Comparison of ENCODE assay signal across 2 cellular contexts in the genomic region with DNA sequence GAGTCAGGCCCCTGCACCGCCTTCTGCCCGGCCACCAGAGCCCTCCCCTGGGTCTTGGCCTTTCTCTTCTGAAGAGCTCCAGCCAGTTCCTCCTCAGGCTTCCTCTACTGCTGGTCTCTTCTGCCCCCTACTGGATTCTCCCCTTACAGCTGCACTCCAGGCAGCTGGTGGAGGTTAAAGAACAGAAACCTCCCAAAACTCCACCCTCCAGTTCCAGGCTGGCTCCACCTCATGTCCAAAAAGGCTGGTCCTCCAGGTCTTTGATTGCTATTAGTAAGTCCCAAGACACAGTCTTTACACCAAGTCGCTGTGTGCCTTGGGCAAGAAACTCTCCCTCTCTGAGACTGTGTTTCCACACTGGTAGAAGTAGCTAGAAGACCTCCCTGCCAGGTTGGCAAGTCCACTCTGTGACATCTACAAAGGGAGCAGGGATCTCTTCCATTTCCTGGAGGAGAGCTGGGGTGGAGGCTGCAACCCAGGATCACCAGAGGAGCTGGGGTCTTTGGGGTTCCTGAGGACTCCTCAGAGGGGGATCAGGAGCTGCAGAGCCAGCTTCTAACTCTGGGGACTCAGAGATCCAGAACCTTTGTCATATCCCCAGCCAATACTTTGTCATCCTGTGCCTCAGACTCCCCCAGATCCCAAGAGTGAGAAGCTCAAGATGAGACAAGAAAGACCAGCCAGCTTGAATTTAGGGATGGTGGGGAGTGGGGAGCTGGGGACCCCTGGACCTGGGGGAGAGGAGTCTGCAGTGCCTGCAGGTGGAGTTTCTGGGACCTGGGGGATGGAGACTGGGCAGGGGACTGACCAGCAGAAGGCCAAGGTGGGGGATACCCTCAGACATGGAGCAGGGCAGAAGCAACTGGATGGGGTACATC.
TF ChIP-seq lines count a peak whose summit lies in the region.

No MANE protein-coding gene starts in this region.

TF ChIP-seq in GM23338, 12 proteins besides CTCF, POLR2A, EP300 and RAD21 (continued from another document):
- TF ChIP-seq, protein P1, sequence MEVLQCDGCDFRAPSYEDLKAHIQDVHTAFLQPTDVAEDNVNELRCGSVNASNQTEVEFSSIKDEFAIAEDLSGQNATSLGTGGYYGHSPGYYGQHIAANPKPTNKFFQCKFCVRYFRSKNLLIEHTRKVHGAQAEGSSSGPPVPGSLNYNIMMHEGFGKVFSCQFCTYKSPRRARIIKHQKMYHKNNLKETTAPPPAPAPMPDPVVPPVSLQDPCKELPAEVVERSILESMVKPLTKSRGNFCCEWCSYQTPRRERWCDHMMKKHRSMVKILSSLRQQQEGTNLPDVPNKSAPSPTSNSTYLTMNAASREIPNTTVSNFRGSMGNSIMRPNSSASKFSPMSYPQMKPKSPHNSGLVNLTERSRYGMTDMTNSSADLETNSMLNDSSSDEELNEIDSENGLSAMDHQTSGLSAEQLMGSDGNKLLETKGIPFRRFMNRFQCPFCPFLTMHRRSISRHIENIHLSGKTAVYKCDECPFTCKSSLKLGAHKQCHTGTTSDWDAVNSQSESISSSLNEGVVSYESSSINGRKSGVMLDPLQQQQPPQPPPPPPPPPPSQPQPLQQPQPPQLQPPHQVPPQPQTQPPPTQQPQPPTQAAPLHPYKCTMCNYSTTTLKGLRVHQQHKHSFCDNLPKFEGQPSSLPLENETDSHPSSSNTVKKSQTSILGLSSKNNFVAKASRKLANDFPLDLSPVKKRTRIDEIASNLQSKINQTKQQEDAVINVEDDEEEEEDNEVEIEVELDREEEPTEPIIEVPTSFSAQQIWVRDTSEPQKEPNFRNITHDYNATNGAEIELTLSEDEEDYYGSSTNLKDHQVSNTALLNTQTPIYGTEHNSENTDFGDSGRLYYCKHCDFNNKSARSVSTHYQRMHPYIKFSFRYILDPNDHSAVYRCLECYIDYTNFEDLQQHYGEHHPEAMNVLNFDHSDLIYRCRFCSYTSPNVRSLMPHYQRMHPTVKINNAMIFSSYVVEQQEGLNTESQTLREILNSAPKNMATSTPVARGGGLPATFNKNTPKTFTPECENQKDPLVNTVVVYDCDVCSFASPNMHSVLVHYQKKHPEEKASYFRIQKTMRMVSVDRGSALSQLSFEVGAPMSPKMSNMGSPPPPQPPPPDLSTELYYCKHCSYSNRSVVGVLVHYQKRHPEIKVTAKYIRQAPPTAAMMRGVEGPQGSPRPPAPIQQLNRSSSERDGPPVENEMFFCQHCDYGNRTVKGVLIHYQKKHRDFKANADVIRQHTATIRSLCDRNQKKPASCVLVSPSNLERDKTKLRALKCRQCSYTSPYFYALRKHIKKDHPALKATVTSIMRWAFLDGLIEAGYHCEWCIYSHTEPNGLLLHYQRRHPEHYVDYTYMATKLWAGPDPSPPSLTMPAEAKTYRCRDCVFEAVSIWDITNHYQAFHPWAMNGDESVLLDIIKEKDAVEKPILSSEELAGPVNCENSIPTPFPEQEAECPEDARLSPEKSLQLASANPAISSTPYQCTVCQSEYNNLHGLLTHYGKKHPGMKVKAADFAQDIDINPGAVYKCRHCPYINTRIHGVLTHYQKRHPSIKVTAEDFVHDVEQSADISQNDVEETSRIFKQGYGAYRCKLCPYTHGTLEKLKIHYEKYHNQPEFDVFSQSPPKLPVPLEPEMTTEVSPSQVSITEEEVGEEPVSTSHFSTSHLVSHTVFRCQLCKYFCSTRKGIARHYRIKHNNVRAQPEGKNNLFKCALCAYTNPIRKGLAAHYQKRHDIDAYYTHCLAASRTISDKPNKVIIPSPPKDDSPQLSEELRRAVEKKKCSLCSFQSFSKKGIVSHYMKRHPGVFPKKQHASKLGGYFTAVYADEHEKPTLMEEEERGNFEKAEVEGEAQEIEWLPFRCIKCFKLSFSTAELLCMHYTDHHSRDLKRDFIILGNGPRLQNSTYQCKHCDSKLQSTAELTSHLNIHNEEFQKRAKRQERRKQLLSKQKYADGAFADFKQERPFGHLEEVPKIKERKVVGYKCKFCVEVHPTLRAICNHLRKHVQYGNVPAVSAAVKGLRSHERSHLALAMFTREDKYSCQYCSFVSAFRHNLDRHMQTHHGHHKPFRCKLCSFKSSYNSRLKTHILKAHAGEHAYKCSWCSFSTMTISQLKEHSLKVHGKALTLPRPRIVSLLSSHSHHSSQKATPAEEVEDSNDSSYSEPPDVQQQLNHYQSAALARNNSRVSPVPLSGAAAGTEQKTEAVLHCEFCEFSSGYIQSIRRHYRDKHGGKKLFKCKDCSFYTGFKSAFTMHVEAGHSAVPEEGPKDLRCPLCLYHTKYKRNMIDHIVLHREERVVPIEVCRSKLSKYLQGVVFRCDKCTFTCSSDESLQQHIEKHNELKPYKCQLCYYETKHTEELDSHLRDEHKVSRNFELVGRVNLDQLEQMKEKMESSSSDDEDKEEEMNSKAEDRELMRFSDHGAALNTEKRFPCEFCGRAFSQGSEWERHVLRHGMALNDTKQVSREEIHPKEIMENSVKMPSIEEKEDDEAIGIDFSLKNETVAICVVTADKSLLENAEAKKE (CRISPR knock-in tag; IDR thresholded peaks at IDR 0.05), result 0 out of 2 replicates have a peak, but pooled peaks have one; percentile 25
- no peak for TF ChIP-seq POLR2AphosphoS5 (IDR thresholded peaks at IDR 0.05; ENCODE audit: low read depth)
- no peak for TF ChIP-seq NANOG (IDR thresholded peaks at IDR 0.05; ENCODE audit: borderline replicate concordance)

TF ChIP-seq in WTC11, 78 proteins besides CTCF, POLR2A, EP300 and RAD21 (continued from another document):
- TF ChIP-seq, protein P2, sequence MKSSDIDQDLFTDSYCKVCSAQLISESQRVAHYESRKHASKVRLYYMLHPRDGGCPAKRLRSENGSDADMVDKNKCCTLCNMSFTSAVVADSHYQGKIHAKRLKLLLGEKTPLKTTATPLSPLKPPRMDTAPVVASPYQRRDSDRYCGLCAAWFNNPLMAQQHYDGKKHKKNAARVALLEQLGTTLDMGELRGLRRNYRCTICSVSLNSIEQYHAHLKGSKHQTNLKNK (CRISPR knock-in tag; IDR thresholded peaks at IDR 0.05), result no peak
- no peak for TF ChIP-seq CREM (CRISPR knock-in tag; IDR thresholded peaks at IDR 0.05)
- TF ChIP-seq, protein P3, sequence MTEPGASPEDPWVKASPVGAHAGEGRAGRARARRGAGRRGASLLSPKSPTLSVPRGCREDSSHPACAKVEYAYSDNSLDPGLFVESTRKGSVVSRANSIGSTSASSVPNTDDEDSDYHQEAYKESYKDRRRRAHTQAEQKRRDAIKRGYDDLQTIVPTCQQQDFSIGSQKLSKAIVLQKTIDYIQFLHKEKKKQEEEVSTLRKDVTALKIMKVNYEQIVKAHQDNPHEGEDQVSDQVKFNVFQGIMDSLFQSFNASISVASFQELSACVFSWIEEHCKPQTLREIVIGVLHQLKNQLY (CRISPR knock-in tag; IDR thresholded peaks at IDR 0.05), result no peak
- TF ChIP-seq, protein P4, sequence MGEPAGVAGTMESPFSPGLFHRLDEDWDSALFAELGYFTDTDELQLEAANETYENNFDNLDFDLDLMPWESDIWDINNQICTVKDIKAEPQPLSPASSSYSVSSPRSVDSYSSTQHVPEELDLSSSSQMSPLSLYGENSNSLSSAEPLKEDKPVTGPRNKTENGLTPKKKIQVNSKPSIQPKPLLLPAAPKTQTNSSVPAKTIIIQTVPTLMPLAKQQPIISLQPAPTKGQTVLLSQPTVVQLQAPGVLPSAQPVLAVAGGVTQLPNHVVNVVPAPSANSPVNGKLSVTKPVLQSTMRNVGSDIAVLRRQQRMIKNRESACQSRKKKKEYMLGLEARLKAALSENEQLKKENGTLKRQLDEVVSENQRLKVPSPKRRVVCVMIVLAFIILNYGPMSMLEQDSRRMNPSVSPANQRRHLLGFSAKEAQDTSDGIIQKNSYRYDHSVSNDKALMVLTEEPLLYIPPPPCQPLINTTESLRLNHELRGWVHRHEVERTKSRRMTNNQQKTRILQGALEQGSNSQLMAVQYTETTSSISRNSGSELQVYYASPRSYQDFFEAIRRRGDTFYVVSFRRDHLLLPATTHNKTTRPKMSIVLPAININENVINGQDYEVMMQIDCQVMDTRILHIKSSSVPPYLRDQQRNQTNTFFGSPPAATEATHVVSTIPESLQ (CRISPR knock-in tag; IDR thresholded peaks at IDR 0.05), result no peak
- TF ChIP-seq, protein P5, sequence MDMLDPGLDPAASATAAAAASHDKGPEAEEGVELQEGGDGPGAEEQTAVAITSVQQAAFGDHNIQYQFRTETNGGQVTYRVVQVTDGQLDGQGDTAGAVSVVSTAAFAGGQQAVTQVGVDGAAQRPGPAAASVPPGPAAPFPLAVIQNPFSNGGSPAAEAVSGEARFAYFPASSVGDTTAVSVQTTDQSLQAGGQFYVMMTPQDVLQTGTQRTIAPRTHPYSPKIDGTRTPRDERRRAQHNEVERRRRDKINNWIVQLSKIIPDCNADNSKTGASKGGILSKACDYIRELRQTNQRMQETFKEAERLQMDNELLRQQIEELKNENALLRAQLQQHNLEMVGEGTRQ (CRISPR knock-in tag; IDR thresholded peaks at IDR 0.05), result no peak
- TF ChIP-seq SOX15 (CRISPR knock-in tag; IDR thresholded peaks at IDR 0.05), result no peak
